ENCODE assay signal across 8 cellular contexts in the genomic region with DNA sequence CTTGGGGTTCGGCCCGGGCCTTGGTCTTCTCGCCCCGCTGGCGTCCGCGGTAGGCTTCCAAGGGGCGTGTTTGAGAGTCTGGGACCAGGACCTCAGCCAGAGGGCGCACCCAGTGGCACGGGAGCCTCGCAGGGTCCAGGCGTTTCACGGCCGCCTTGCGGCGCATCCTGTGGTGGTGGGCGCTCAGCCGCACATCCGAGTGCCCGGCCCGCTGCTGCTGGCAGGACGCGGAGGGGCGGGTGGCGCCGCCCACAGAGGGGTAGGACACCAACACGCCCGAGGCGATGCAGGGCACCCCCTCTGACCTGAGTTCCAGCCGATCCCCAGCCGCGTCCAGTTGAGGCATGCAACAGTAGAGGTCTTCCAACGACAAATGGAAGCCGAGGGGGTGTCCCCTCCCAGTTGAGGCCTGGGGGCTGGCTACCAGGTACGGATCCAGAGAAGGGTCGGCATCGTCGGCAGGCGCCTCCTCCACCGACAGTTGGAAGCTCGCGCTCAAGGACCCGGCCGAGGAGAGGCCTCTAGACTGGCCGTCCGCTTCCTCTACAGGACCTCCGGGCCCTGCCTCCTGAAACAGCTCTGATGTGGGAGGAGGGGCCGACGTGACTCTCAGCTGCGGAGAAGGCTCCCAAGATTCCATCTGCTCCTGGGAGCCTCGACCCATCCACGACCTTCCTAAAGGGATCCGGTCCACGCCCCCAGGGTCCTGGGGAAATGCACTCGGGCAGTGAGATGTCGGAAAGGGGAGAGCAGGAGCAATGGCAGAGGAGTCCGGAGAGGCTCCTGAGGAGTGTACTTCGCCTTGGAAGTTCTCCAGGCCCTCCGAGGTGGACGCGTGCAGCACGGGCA. TPM values are rescaled to one million over a fixed set of nuclear protein-coding genes. Genes with fewer than 3 reads are reported as not detected.
DNase-seq lines count a peak whose midpoint lies in the region; ATAC-seq and TF ChIP-seq lines count a peak whose summit lies in the region.

No MANE protein-coding gene starts in this region.

- peaks cover 20% of the 10 kb centered on the region for H3K27me3 ChIP-seq in AG04450 (ENCODE audit: control insufficient read depth, insufficient read depth, low read length)

- no peaks in the 10 kb centered on the region for H3K36me3 Mint-ChIP-seq in activated T-helper 1 cell treated with anti-CD3 and anti-CD28 coated beads, Interleukin-12 subunit alpha, Interleukin-12 subunit beta, Interleukin-2, Interleukin-4 antibody, amounts not matched to agents 30 ng/mL and 10 ng/mL and 1 ng/mL, durations not matched to agents 14 hours and 24 hours and 36 hours (ENCODE audit: low read depth)
- no peaks in the 10 kb centered on the region for H3K36me3 Mint-ChIP-seq in type B pancreatic cell

- POLR2A ChIA-PET in AG04450 (lab: Yijun Ruan, JAX): no interaction called here

- peak overlapping the region; percentile 51 for H3K4me3 Mint-ChIP-seq in activated T-helper 1 cell treated with anti-CD3 and anti-CD28 coated beads, Interleukin-12 subunit alpha, Interleukin-12 subunit beta, Interleukin-2, Interleukin-4 antibody, amounts not matched to agents 30 ng/mL and 10 ng/mL and 1 ng/mL, durations not matched to agents 14 hours and 24 hours and 36 hours
- H3K4me3 Mint-ChIP-seq in type B pancreatic cell: no peak overlapping the region

- intact Hi-C loops in activated T-helper 1 cell treated with anti-CD3 and anti-CD28 coated beads, Interleukin-12 subunit alpha, Interleukin-12 subunit beta, Interleukin-2, Interleukin-4 antibody, amounts not matched to agents 30 ng/mL and 10 ng/mL and 1 ng/mL, durations not matched to agents 14 hours and 24 hours and 36 hours (cut with micrococcal nuclease): no loop called here
- intact Hi-C loops in Right ventricle myocardium superior (cut with DNase I): no loop called here

- TF ChIP-seq CTCF in AG04450 (IDR thresholded peaks at IDR 0.05; ENCODE audit: low read depth, low read length) (no peak; the same call in 1 of the 2 replicates), type B pancreatic cell (conservative IDR thresholded peaks at IDR 0.05) (no peak)

- peaks cover 26% of the 10 kb centered on the region for H3K4me1 Mint-ChIP-seq in activated T-helper 1 cell treated with anti-CD3 and anti-CD28 coated beads, Interleukin-12 subunit alpha, Interleukin-12 subunit beta, Interleukin-2, Interleukin-4 antibody, amounts not matched to agents 30 ng/mL and 10 ng/mL and 1 ng/mL, durations not matched to agents 14 hours and 24 hours and 36 hours (ENCODE audit: low read depth)
- peaks cover 6% of the 10 kb centered on the region for H3K4me1 Mint-ChIP-seq in type B pancreatic cell (ENCODE audit: unreplicated experiment)

- CTCF ChIA-PET in AG04450 (lab: Charles Lee): interaction anchor here (0.7 to 1.2 kb wide), 2 partner anchors 80 to 284 kb away, joined by 3 to 5 read pairs; no protein-coding TSS in a partner anchor

- peak overlapping the region; percentile 36 for H3K4me3 ChIP-seq in AG04450 (ENCODE audit: low read depth, low read length)
- H3K4me3 ChIP-seq in skeletal muscle cell (ENCODE audit: low read depth, low read length): peak overlapping the region; percentile 40

- peaks cover 4% of the 10 kb centered on the region for H3K27me3 Mint-ChIP-seq in activated T-helper 1 cell treated with anti-CD3 and anti-CD28 coated beads, Interleukin-12 subunit alpha, Interleukin-12 subunit beta, Interleukin-2, Interleukin-4 antibody, amounts not matched to agents 30 ng/mL and 10 ng/mL and 1 ng/mL, durations not matched to agents 14 hours and 24 hours and 36 hours (ENCODE audit: insufficient read depth)
- no peaks in the 10 kb centered on the region for H3K27me3 Mint-ChIP-seq in type B pancreatic cell

- H3K9me3 ChIP-seq in AG04450 (ENCODE audit: control insufficient read depth, insufficient read depth, low read length): no peaks in the 10 kb centered on the region; the same call in 1 of the 2 replicates

- ATAC-seq in GM18861 (IDR thresholded peaks at IDR 0.05; ENCODE audit: unreplicated experiment): peak; percentile 47
- ATAC-seq in Right ventricle myocardium superior (ENCODE audit: poor library complexity): peak; percentile 81

- H3K27ac Mint-ChIP-seq in activated T-helper 1 cell treated with anti-CD3 and anti-CD28 coated beads, Interleukin-12 subunit alpha, Interleukin-12 subunit beta, Interleukin-2, Interleukin-4 antibody, amounts not matched to agents 30 ng/mL and 10 ng/mL and 1 ng/mL, durations not matched to agents 14 hours and 24 hours and 36 hours: no peak overlapping the region
- H3K27ac Mint-ChIP-seq in type B pancreatic cell: no peak overlapping the region

- DNase-seq in AG04450 (ENCODE audit: low read depth, low spot score) (no peak), Right ventricle myocardium superior (peak; percentile 76), skeletal muscle cell (ENCODE audit: low read depth) (no peak), type B pancreatic cell (ENCODE audit: extremely low spot score, unreplicated experiment) (no peak), NCI-H2196 treated with DMSO at 0.1 percent for 48 hours (lab: John Stamatoyannopoulos, UW; ENCODE audit: unreplicated experiment) (no peak), HT-29 (ENCODE audit: low spot score) (no peak)
- DNase-seq in activated T-helper 1 cell treated with anti-CD3 and anti-CD28 coated beads, Interleukin-12 subunit alpha, Interleukin-12 subunit beta, Interleukin-2, Interleukin-4 antibody, amounts not matched to agents 30 ng/mL and 10 ng/mL and 1 ng/mL, durations not matched to agents 14 hours and 24 hours and 36 hours (ENCODE audit: low spot score): no peak

- H3K27ac ChIP-seq in AG04450 (ENCODE audit: low read depth, low read length): no peak overlapping the region

- H3K9me3 Mint-ChIP-seq in activated T-helper 1 cell treated with anti-CD3 and anti-CD28 coated beads, Interleukin-12 subunit alpha, Interleukin-12 subunit beta, Interleukin-2, Interleukin-4 antibody, amounts not matched to agents 30 ng/mL and 10 ng/mL and 1 ng/mL, durations not matched to agents 14 hours and 24 hours and 36 hours: no peaks in the 10 kb centered on the region
- H3K9me3 Mint-ChIP-seq in type B pancreatic cell: no peaks in the 10 kb centered on the region

RNA-seq across cellular contexts. Expression of gene C2orf81, which starts 6.3 kb away (rescaled TPM):
- 0.16 TPM in 2 replicates for polyA plus RNA-seq in AG04450 (2011; rRNA removed)
- polyA minus RNA-seq in AG04450 (2011; rRNA and poly(A)+ RNA removed): 0.17 and 0.32 TPM in 2 replicates
- 1.9 and 2.4 TPM in 2 replicates for total RNA-seq in activated T-helper 1 cell treated with anti-CD3 and anti-CD28 coated beads, Interleukin-12 subunit alpha, Interleukin-12 subunit beta, Interleukin-2, Interleukin-4 antibody, amounts not matched to agents 30 ng/mL and 10 ng/mL and 1 ng/mL, durations not matched to agents 14 hours and 24 hours and 36 hours
- total RNA-seq in Right ventricle myocardium superior (0.62 TPM), type B pancreatic cell (ENCODE audit: low replicate concordance) (2.9 and 10.4 TPM in 2 replicates)
- 3.2 and 3.9 TPM in 2 replicates for total RNA-seq in HT-29 (2014; rRNA removed; shearing (Covaris generic))

RNA-seq across cellular contexts. Expression of gene WDR54, which starts 6.4 kb away (rescaled TPM):
- polyA plus RNA-seq in AG04450 (2011; rRNA removed): 14.5 and 19.5 TPM in 2 replicates
- 30.9 and 35.1 TPM in 2 replicates for polyA minus RNA-seq in AG04450 (2011; rRNA and poly(A)+ RNA removed)
- 56.4 and 58.6 TPM in 2 replicates for total RNA-seq in activated T-helper 1 cell treated with anti-CD3 and anti-CD28 coated beads, Interleukin-12 subunit alpha, Interleukin-12 subunit beta, Interleukin-2, Interleukin-4 antibody, amounts not matched to agents 30 ng/mL and 10 ng/mL and 1 ng/mL, durations not matched to agents 14 hours and 24 hours and 36 hours
- total RNA-seq in Right ventricle myocardium superior (2.2 TPM), type B pancreatic cell (ENCODE audit: low replicate concordance) (10.0 and 41.7 TPM in 2 replicates)
- total RNA-seq in HT-29 (2014; rRNA removed; shearing (Covaris generic)): 50.8 and 52.3 TPM in 2 replicates

RNA-seq across cellular contexts. Expression of gene RTKN, which starts 26.6 kb away (rescaled TPM):
- polyA plus RNA-seq in AG04450 (2011; rRNA removed): 12.6 and 12.7 TPM in 2 replicates
- 13.4 and 20.7 TPM in 2 replicates for polyA minus RNA-seq in AG04450 (2011; rRNA and poly(A)+ RNA removed)
- 4.0 and 4.2 TPM in 2 replicates for total RNA-seq in activated T-helper 1 cell treated with anti-CD3 and anti-CD28 coated beads, Interleukin-12 subunit alpha, Interleukin-12 subunit beta, Interleukin-2, Interleukin-4 antibody, amounts not matched to agents 30 ng/mL and 10 ng/mL and 1 ng/mL, durations not matched to agents 14 hours and 24 hours and 36 hours
- total RNA-seq in Right ventricle myocardium superior (17.8 TPM), type B pancreatic cell (ENCODE audit: low replicate concordance) (72.1 and 88.3 TPM in 2 replicates)
- total RNA-seq in HT-29 (2014; rRNA removed; shearing (Covaris generic)): 115 and 128 TPM in 2 replicates

RNA-seq across cellular contexts. Expression of gene DCTN1, which starts 35.0 kb away (rescaled TPM):
- polyA plus RNA-seq in AG04450 (2011; rRNA removed): 147 and 188 TPM in 2 replicates
- polyA minus RNA-seq in AG04450 (2011; rRNA and poly(A)+ RNA removed): 266 and 405 TPM in 2 replicates
- 83.0 and 84.0 TPM in 2 replicates for total RNA-seq in activated T-helper 1 cell treated with anti-CD3 and anti-CD28 coated beads, Interleukin-12 subunit alpha, Interleukin-12 subunit beta, Interleukin-2, Interleukin-4 antibody, amounts not matched to agents 30 ng/mL and 10 ng/mL and 1 ng/mL, durations not matched to agents 14 hours and 24 hours and 36 hours
- 149 TPM for total RNA-seq in Right ventricle myocardium superior
- 120 and 165 TPM in 2 replicates for total RNA-seq in type B pancreatic cell (ENCODE audit: low replicate concordance)
- 48.7 and 52.5 TPM in 2 replicates for total RNA-seq in HT-29 (2014; rRNA removed; shearing (Covaris generic))

RNA-seq across cellular contexts. Expression of gene INO80B, which starts 39.8 kb away (rescaled TPM):
- polyA plus RNA-seq in AG04450 (2011; rRNA removed): 4.7 and 4.8 TPM in 2 replicates
- 2.6 and 4.5 TPM in 2 replicates for polyA minus RNA-seq in AG04450 (2011; rRNA and poly(A)+ RNA removed)
- total RNA-seq in activated T-helper 1 cell treated with anti-CD3 and anti-CD28 coated beads, Interleukin-12 subunit alpha, Interleukin-12 subunit beta, Interleukin-2, Interleukin-4 antibody, amounts not matched to agents 30 ng/mL and 10 ng/mL and 1 ng/mL, durations not matched to agents 14 hours and 24 hours and 36 hours: 67.8 and 70.0 TPM in 2 replicates
- total RNA-seq in Right ventricle myocardium superior: 19.6 TPM
- 30.2 and 40.5 TPM in 2 replicates for total RNA-seq in type B pancreatic cell (ENCODE audit: low replicate concordance)
- 26.0 and 34.6 TPM in 2 replicates for total RNA-seq in HT-29 (2014; rRNA removed; shearing (Covaris generic))
